ENCODE assay signal across 13 cellular contexts in the genomic region with DNA sequence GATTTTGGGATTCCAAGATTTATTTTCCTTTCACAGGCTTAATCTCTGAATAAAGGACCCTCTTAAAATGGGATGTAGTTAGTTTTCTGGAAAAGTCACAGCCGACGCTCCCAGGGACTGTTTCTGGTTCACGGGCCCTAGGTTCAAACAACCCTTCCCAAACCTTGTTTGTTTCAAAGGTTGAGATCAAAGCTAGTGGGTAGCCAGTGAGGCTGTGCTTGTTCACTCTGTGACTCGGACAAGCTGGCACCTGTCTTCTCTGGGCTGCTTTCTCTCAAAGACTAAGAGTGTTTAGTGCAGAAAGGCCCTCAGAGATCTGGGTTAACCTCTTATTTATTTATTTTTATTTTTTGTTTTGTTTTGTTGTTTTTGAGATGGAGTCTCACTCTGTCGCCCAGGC. TPM values are rescaled to one million over a fixed set of nuclear protein-coding genes. Genes with fewer than 3 reads are reported as not detected.
DNase-seq lines count a peak whose midpoint lies in the region; ATAC-seq and TF ChIP-seq lines count a peak whose summit lies in the region.
"Had no signal": no experiment of that assay in that cellular context is flagged by ENCODE, and none has a peak within 500 bp of the region (broad histone marks: within the 10 kb centered on the region; RNA-seq: fewer than 3 reads in every experiment).

No MANE protein-coding gene starts in this region.

- TF ChIP-seq CTCF in AG10803 (conservative IDR thresholded peaks at IDR 0.05; ENCODE audit: low read length) (no peak), SK-N-SH (IDR thresholded peaks at IDR 0.05) (no peak)

- H3K4me2 ChIP-seq in SK-N-SH = peak overlapping the region; percentile 48

- CTCF ChIA-PET in SK-N-SH (lab: Yijun Ruan, JAX) = interaction anchor here (3.1 to 8.3 kb wide), 3 partner anchors 8 to 14 kb away, joined by 11 to 58 read pairs (median 44); a partner anchor contains a TSS

- TF ChIP-seq EP300 in SK-N-SH (IDR thresholded peaks at IDR 0.05; ENCODE audit: borderline replicate concordance in 1 of 2, low read depth in 1 of 2, low read length in 1 of 2) = no peak

- no peaks in the 10 kb centered on the region for H3K36me3 ChIP-seq in SK-N-SH (replicated peaks in 1 of 2; ENCODE audit: control insufficient read depth in 1 of 2, insufficient read depth in 2 of 2, low read length in 1 of 2)

- H4K20me1 ChIP-seq in SK-N-SH (ENCODE audit: insufficient read depth) = no peaks in the 10 kb centered on the region

- no peaks in the 10 kb centered on the region for H3K9me3 ChIP-seq in SK-N-SH

- H3K27ac ChIP-seq in SK-N-SH (ENCODE audit: low read depth in 2 of 2, low read length in 1 of 2) = peak overlapping the region; percentile 99 to 100

- H3K9ac ChIP-seq in SK-N-SH = peak overlapping the region; percentile 67

- intact Hi-C loops in left ventricle myocardium superior (cut with micrococcal nuclease) = no loop called here

- no peak overlapping the region for H3K27ac Mint-ChIP-seq in activated naive CD8-positive, alpha-beta T cell treated with anti-CD3 and anti-CD28 coated beads for 36 hours
- H3K27ac Mint-ChIP-seq: activated CD8-positive, alpha-beta memory T cell treated with anti-CD3 and anti-CD28 coated beads, Interleukin-2, amount 10 ng/mL, durations not matched to agents 7 days and 5 days; B cell; immature natural killer cell had no signal

- H3F3A ChIP-seq in SK-N-SH (replicated peaks; ENCODE audit: insufficient read depth) = peaks cover 72% of the 10 kb centered on the region

- H3K4me3 ChIP-seq in AG10803 (ENCODE audit: low read length) = peak overlapping the region; percentile 13
- no peak overlapping the region for H3K4me3 ChIP-seq in SK-N-SH (ENCODE audit: low read depth in 2 of 2, low read length in 1 of 2)

- DNase-seq in AG10803 (ENCODE audit: low read depth) = no peak
- DNase-seq in SK-N-SH = no peak
- DNase-seq in left ventricle myocardium superior = peak; percentile 13
- peak; percentile 64 for DNase-seq in pons (ENCODE audit: low spot score)
- DNase-seq in activated naive CD8-positive, alpha-beta T cell treated with anti-CD3 and anti-CD28 coated beads for 36 hours = no peak
- DNase-seq in NCI-H2107 (lab: John Stamatoyannopoulos, UW) = no peak
- no peak for DNase-seq in NCI-H187 treated with DMSO at 0.1 percent for 48 hours (lab: John Stamatoyannopoulos, UW)
- DNase-seq: activated CD8-positive, alpha-beta memory T cell treated with anti-CD3 and anti-CD28 coated beads, Interleukin-2, amount 10 ng/mL, durations not matched to agents 7 days and 5 days; immature natural killer cell; NCI-H1417 treated with DMSO at 0.1 percent for 48 hours; SHP77 had no signal

- ATAC-seq in left ventricle myocardium superior (no peak), GM21423 (IDR thresholded peaks at IDR 0.05; ENCODE audit: unreplicated experiment) (no peak)
- ATAC-seq: activated CD8-positive, alpha-beta memory T cell treated with anti-CD3 and anti-CD28 coated beads, Interleukin-2, amount 10 ng/mL, durations not matched to agents 7 days and 5 days had no signal

- H3K36me3 Mint-ChIP-seq in activated naive CD8-positive, alpha-beta T cell treated with anti-CD3 and anti-CD28 coated beads for 36 hours = no peaks in the 10 kb centered on the region
- H3K36me3 Mint-ChIP-seq: activated CD8-positive, alpha-beta memory T cell treated with anti-CD3 and anti-CD28 coated beads, Interleukin-2, amount 10 ng/mL, durations not matched to agents 7 days and 5 days; immature natural killer cell had no signal

- no peaks in the 10 kb centered on the region for H3K27me3 Mint-ChIP-seq in activated naive CD8-positive, alpha-beta T cell treated with anti-CD3 and anti-CD28 coated beads for 36 hours
- H3K27me3 Mint-ChIP-seq: B cell had no signal

- POLR2A ChIA-PET in SK-N-SH (lab: Yijun Ruan, JAX) = interaction anchor here (0.7 to 26.8 kb wide), 6 partner anchors 11 to 103 kb away, joined by 3 to 1027 read pairs (median 143); a partner anchor contains a TSS

- H3K4me1 Mint-ChIP-seq in activated naive CD8-positive, alpha-beta T cell treated with anti-CD3 and anti-CD28 coated beads for 36 hours = peaks cover 32% of the 10 kb centered on the region

- no peaks in the 10 kb centered on the region for H3K27me3 ChIP-seq in SK-N-SH (ENCODE audit: insufficient read depth)

- TF ChIP-seq RAD21 in SK-N-SH (IDR thresholded peaks at IDR 0.05; ENCODE audit: low read length) = no peak

- H3K4me3 Mint-ChIP-seq in activated naive CD8-positive, alpha-beta T cell treated with anti-CD3 and anti-CD28 coated beads for 36 hours = no peak overlapping the region
- H3K4me3 Mint-ChIP-seq: activated CD8-positive, alpha-beta memory T cell treated with anti-CD3 and anti-CD28 coated beads, Interleukin-2, amount 10 ng/mL, durations not matched to agents 7 days and 5 days; B cell; immature natural killer cell had no signal

- peaks cover 82% of the 10 kb centered on the region for H3K79me2 ChIP-seq in SK-N-SH (ENCODE audit: insufficient read depth)

- H2AFZ ChIP-seq in SK-N-SH (ENCODE audit: low read depth) = no peak overlapping the region; the same call in 1 of the 2 replicates

- 59% methylated on average over 5 of the region's 5 CpGs for WGBS in SK-N-SH (ENCODE audit: low lambda C conversion rate)

- H3K9me3 Mint-ChIP-seq in activated naive CD8-positive, alpha-beta T cell treated with anti-CD3 and anti-CD28 coated beads for 36 hours = no peaks in the 10 kb centered on the region
- H3K9me3 Mint-ChIP-seq: immature natural killer cell had no signal

- no peaks in the 10 kb centered on the region for H3K9me2 ChIP-seq in SK-N-SH

- H3K4me1 ChIP-seq in SK-N-SH (ENCODE audit: control insufficient read depth in 1 of 2, insufficient read depth in 2 of 2, low read depth in 1 of 2, low read length in 1 of 2) = peaks cover 55 to 58% of the 10 kb centered on the region in 2 experiments

TF ChIP-seq in SK-N-SH, 30 proteins besides CTCF, POLR2A, EP300 and RAD21:
- TF ChIP-seq, protein P1, sequence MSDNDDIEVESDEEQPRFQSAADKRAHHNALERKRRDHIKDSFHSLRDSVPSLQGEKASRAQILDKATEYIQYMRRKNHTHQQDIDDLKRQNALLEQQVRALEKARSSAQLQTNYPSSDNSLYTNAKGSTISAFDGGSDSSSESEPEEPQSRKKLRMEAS (IDR thresholded peaks at IDR 0.05; ENCODE audit: low read depth) = peak; percentile 3; the same call in 1 of the 2 replicates
- TF ChIP-seq ELF1 (IDR thresholded peaks at IDR 0.05) (no peak), CHD2 (IDR thresholded peaks at IDR 0.05; ENCODE audit: low read length, partially characterized antibody) (no peak), NRF1 (IDR thresholded peaks at IDR 0.05; ENCODE audit: low read depth, low read length) (no peak)
- TF ChIP-seq, protein P2, sequence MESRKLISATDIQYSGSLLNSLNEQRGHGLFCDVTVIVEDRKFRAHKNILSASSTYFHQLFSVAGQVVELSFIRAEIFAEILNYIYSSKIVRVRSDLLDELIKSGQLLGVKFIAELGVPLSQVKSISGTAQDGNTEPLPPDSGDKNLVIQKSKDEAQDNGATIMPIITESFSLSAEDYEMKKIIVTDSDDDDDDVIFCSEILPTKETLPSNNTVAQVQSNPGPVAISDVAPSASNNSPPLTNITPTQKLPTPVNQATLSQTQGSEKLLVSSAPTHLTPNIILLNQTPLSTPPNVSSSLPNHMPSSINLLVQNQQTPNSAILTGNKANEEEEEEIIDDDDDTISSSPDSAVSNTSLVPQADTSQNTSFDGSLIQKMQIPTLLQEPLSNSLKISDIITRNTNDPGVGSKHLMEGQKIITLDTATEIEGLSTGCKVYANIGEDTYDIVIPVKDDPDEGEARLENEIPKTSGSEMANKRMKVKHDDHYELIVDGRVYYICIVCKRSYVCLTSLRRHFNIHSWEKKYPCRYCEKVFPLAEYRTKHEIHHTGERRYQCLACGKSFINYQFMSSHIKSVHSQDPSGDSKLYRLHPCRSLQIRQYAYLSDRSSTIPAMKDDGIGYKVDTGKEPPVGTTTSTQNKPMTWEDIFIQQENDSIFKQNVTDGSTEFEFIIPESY (IDR thresholded peaks at IDR 0.05; ENCODE audit: borderline replicate concordance, low read depth) = no peak
- TF ChIP-seq, protein P3, sequence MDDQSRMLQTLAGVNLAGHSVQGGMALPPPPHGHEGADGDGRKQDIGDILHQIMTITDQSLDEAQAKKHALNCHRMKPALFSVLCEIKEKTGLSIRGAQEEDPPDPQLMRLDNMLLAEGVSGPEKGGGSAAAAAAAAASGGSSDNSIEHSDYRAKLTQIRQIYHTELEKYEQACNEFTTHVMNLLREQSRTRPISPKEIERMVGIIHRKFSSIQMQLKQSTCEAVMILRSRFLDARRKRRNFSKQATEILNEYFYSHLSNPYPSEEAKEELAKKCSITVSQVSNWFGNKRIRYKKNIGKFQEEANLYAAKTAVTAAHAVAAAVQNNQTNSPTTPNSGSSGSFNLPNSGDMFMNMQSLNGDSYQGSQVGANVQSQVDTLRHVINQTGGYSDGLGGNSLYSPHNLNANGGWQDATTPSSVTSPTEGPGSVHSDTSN (IDR thresholded peaks at IDR 0.05) = no peak

RNA-seq across cellular contexts. Expression of a gene that starts 13.0 kb away (rescaled TPM):
- 285 and 510 TPM in 2 replicates for polyA plus RNA-seq in SK-N-SH (2012; rRNA removed)
- polyA plus RNA-seq in SK-N-SH (2012; cell fraction: cytosol; rRNA removed) = 23.6 and 25.7 TPM in 2 replicates
- 1,545 and 2,619 TPM in 2 replicates for polyA plus RNA-seq in SK-N-SH (2012; cell fraction: nucleus; rRNA removed)
- 7,191 TPM for total RNA-seq in left ventricle myocardium superior
- 1,000 to 10,000 TPM; 2,463 to 2,829 TPM for total RNA-seq in activated naive CD8-positive, alpha-beta T cell treated with anti-CD3 and anti-CD28 coated beads for 36 hours

RNA-seq across cellular contexts. Expression of a gene that starts 39.1 kb away (rescaled TPM):
- 76.7 and 79.9 TPM in 2 replicates for polyA plus RNA-seq in SK-N-SH (2012; rRNA removed)
- 26.2 and 41.7 TPM in 2 replicates for polyA plus RNA-seq in SK-N-SH (2012; cell fraction: cytosol; rRNA removed)
- polyA plus RNA-seq in SK-N-SH (2012; cell fraction: nucleus; rRNA removed) = 115 and 159 TPM in 2 replicates
- total RNA-seq in left ventricle myocardium superior = 60.4 TPM
- total RNA-seq in activated naive CD8-positive, alpha-beta T cell treated with anti-CD3 and anti-CD28 coated beads for 36 hours = 10 to 100 TPM; 70.5 to 80.3 TPM

Comparison
In these comparisons a context has a peak if more than half of its experiments do, and no peak if none do; other contexts are left out.
1. DNase-seq: peak in left ventricle myocardium superior (single experiment) and pons (single experiment); none in AG10803 (single experiment), SK-N-SH (single experiment), activated naive CD8-positive, alpha-beta T cell treated with anti-CD3 and anti-CD28 coated beads for 36 hours (single experiment), NCI-H2107 (single experiment) and NCI-H187 treated with DMSO at 0.1 percent for 48 hours (single experiment).